In genomic region chr4:15805583-15806517, GRCh38 we compare ENCODE assay signal across 8 cellular contexts. TPM values are rescaled to one million over a fixed set of nuclear protein-coding genes. Genes with fewer than 3 reads are reported as not detected.
DNase-seq lines count a peak whose midpoint lies in the region; ATAC-seq and TF ChIP-seq lines count a peak whose summit lies in the region.

No MANE protein-coding gene starts in this region.

- H3K27ac ChIP-seq in CD4-positive, alpha-beta T cell (ENCODE audit: low read depth, low read length), result no peak overlapping the region
- no peak overlapping the region for H3K27ac ChIP-seq in osteoblast (ENCODE audit: low read depth, low read length)

- CTCF ChIA-PET in CD4-positive, alpha-beta T cell (lab: Charles Lee), result interaction anchor here (0.6 to 2.6 kb wide), 23 partner anchors 10 to 195 kb away, joined by 3 to 15 read pairs (median 4); no protein-coding TSS in a partner anchor

- H3K4me2 ChIP-seq in osteoblast (ENCODE audit: insufficient read depth, low read length), result no peak overlapping the region

- peak in 6 of 10 experiments; percentile 10 to 35 (median 16) for DNase-seq in CD4-positive, alpha-beta T cell
- DNase-seq in NCI-H510A (lab: John Stamatoyannopoulos, UW) (peak; percentile 2), fibroblast of villous mesenchyme (ENCODE audit: low read depth) (peak; percentile 65), osteoblast (ENCODE audit: insufficient read length, low spot score, missing footprints) (no peak)
- DNase-seq in activated CD4-positive, alpha-beta T cell treated with anti-CD3 and anti-CD28 coated beads, Interleukin-2, amount 50 U/mL, for 4 hours, result peak; percentile 12 to 29

- H3K4me3 ChIP-seq in fibroblast of villous mesenchyme (ENCODE audit: low read depth, low read length), result no peak overlapping the region
- H3K4me3 ChIP-seq in osteoblast (ENCODE audit: insufficient read depth, low read length), result no peak overlapping the region

- H3K27me3 Mint-ChIP-seq in CD4-positive, alpha-beta T cell, result no peaks in the 10 kb centered on the region

- H3K36me3 Mint-ChIP-seq in CD4-positive, alpha-beta T cell (ENCODE audit: low read depth), result no peaks in the 10 kb centered on the region

- H3K9me3 ChIP-seq in CD4-positive, alpha-beta T cell (ENCODE audit: control insufficient read depth, low read length), result no peaks in the 10 kb centered on the region
- no peaks in the 10 kb centered on the region for H3K9me3 ChIP-seq in osteoblast (ENCODE audit: low read depth, low read length)

- no peak overlapping the region for H2AFZ ChIP-seq in osteoblast (ENCODE audit: low read length)

- intact Hi-C loops in CD4-positive, alpha-beta T cell (cut with DNase I, micrococcal nuclease), result loop anchor here (1.0 to 10.0 kb wide), 8 partner anchors 51 to 459 kb away; no protein-coding TSS in a partner anchor

- peaks cover 31% of the 10 kb centered on the region for H3K4me1 Mint-ChIP-seq in CD4-positive, alpha-beta T cell (ENCODE audit: low read depth)

- peak overlapping the region; percentile 18 for H3K27ac Mint-ChIP-seq in CD4-positive, alpha-beta T cell

- H3K79me2 ChIP-seq in osteoblast (ENCODE audit: insufficient read depth, low read length), result no peaks in the 10 kb centered on the region

- H3K27me3 ChIP-seq in CD4-positive, alpha-beta T cell (ENCODE audit: control insufficient read depth, insufficient read depth, low read length), result no peaks in the 10 kb centered on the region
- peaks cover 37% of the 10 kb centered on the region for H3K27me3 ChIP-seq in osteoblast (ENCODE audit: insufficient read depth, low read length)

- no peak overlapping the region for H3K4me3 Mint-ChIP-seq in CD4-positive, alpha-beta T cell

- POLR2A ChIA-PET in CD4-positive, alpha-beta T cell (lab: Charles Lee), result interaction anchor here (0.9 to 2.1 kb wide), 3 partner anchors 26 to 49 kb away, joined by 5 to 12 read pairs (median 5); no protein-coding TSS in a partner anchor

- no peaks in the 10 kb centered on the region for H3K36me3 ChIP-seq in osteoblast (ENCODE audit: insufficient read depth, low read length)

- peak; percentile 84 for ATAC-seq in CD4-positive, alpha-beta T cell (ENCODE audit: poor library complexity)
- ATAC-seq in GM18519 (IDR thresholded peaks at IDR 0.05; ENCODE audit: low FRiP score, unreplicated experiment) (peak; percentile 66), HG03135 (IDR thresholded peaks at IDR 0.05; ENCODE audit: unreplicated experiment) (peak; percentile 39), GM19328 (IDR thresholded peaks at IDR 0.05; ENCODE audit: unreplicated experiment) (no peak)

- H4K20me1 ChIP-seq in osteoblast (ENCODE audit: insufficient read depth, low read length), result no peaks in the 10 kb centered on the region

- no peaks in the 10 kb centered on the region for H3K9me3 Mint-ChIP-seq in CD4-positive, alpha-beta T cell

- H3K4me1 ChIP-seq in osteoblast (ENCODE audit: insufficient read depth, low read length), result no peaks in the 10 kb centered on the region

- peak; percentile 80 for TF ChIP-seq CTCF in CD4-positive, alpha-beta T cell (IDR thresholded peaks at IDR 0.05)
- TF ChIP-seq CTCF in fibroblast of villous mesenchyme (IDR thresholded peaks at IDR 0.05; ENCODE audit: insufficient read depth, low read depth, low read length) (peak; percentile 80), osteoblast (IDR thresholded peaks at IDR 0.05; ENCODE audit: extremely low read depth, low read depth, low read length) (peak; percentile 83)

RNA-seq across cellular contexts. Expression of gene CD38, which starts 27.7 kb away (rescaled TPM):
- 1 to 10 TPM; 9.6 to 9.9 TPM for total RNA-seq in CD4-positive, alpha-beta T cell
- total RNA-seq in fibroblast of villous mesenchyme (under 0.01 TPM in 2 replicates), osteoblast (under 0.01 TPM in 2 replicates)

Comparison
In these comparisons a context has a peak if more than half of its experiments do, and no peak if none do; other contexts are left out.
1. RNA of gene CD38, which starts 27.7 kb away (total RNA-seq): 9.6 to 9.9 TPM in CD4-positive, alpha-beta T cell; under 0.01 TPM in fibroblast of villous mesenchyme and under 0.01 TPM in osteoblast; every median in the first group is over 10 times any median in the second.
2. Peak in every context shown above with its lines, with median percentiles within 50 percentile points of each other: CTCF ChIP-seq.